ENCODE assay signal across 1 cellular context in genomic region chr13:59468396-59468795, GRCh38.
TF ChIP-seq lines count a peak whose summit lies in the region.

No MANE protein-coding gene starts in this region.

TF ChIP-seq in K562, 482 proteins besides CTCF, POLR2A, EP300 and RAD21 (continued from another document and continues in another):
- TF ChIP-seq, protein P1, sequence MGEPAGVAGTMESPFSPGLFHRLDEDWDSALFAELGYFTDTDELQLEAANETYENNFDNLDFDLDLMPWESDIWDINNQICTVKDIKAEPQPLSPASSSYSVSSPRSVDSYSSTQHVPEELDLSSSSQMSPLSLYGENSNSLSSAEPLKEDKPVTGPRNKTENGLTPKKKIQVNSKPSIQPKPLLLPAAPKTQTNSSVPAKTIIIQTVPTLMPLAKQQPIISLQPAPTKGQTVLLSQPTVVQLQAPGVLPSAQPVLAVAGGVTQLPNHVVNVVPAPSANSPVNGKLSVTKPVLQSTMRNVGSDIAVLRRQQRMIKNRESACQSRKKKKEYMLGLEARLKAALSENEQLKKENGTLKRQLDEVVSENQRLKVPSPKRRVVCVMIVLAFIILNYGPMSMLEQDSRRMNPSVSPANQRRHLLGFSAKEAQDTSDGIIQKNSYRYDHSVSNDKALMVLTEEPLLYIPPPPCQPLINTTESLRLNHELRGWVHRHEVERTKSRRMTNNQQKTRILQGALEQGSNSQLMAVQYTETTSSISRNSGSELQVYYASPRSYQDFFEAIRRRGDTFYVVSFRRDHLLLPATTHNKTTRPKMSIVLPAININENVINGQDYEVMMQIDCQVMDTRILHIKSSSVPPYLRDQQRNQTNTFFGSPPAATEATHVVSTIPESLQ (CRISPR knock-in tag; IDR thresholded peaks at IDR 0.05): no peak
- TF ChIP-seq BMI1 (IDR thresholded peaks at IDR 0.05; ENCODE audit: low read length): no peak
- no peak for TF ChIP-seq EWSR1 (IDR thresholded peaks at IDR 0.05; ENCODE audit: borderline replicate concordance, low read depth, partially characterized antibody)
- TF ChIP-seq FUS (optimal IDR thresholded peaks at IDR 0.05; ENCODE audit: low read depth, low read length): no peak
- TF ChIP-seq ZNF133 (CRISPR knock-in tag; IDR thresholded peaks at IDR 0.05): no peak
- TF ChIP-seq MCM2 (IDR thresholded peaks at IDR 0.05; ENCODE audit: low read depth): no peak
- no peak for TF ChIP-seq MYNN (IDR thresholded peaks at IDR 0.05)
- no peak for TF ChIP-seq MYNN (CRISPR knock-in tag; IDR thresholded peaks at IDR 0.05)
- TF ChIP-seq ZNF766 (CRISPR knock-in tag; conservative IDR thresholded peaks at IDR 0.05): peak; percentile 84
- no peak for TF ChIP-seq ZNF165 (CRISPR knock-in tag; IDR thresholded peaks at IDR 0.05; ENCODE audit: borderline replicate concordance)
- TF ChIP-seq MYC (IDR thresholded peaks at IDR 0.05; ENCODE audit: low read depth, low read length): no peak
- no peak for TF ChIP-seq MYC (CRISPR knock-in tag; IDR thresholded peaks at IDR 0.05; ENCODE audit: borderline replicate concordance, low read depth)
- TF ChIP-seq THAP7 (CRISPR knock-in tag; IDR thresholded peaks at IDR 0.05): no peak
- TF ChIP-seq CBX1 (IDR thresholded peaks at IDR 0.05; ENCODE audit: low read depth): no peak
- TF ChIP-seq TCFL5 (CRISPR knock-in tag; conservative IDR thresholded peaks at IDR 0.05): no peak
- no peak for TF ChIP-seq PCBP1 (IDR thresholded peaks at IDR 0.05; ENCODE audit: low read depth, low read length, poor library complexity, severe bottlenecking)
- TF ChIP-seq, protein P2, sequence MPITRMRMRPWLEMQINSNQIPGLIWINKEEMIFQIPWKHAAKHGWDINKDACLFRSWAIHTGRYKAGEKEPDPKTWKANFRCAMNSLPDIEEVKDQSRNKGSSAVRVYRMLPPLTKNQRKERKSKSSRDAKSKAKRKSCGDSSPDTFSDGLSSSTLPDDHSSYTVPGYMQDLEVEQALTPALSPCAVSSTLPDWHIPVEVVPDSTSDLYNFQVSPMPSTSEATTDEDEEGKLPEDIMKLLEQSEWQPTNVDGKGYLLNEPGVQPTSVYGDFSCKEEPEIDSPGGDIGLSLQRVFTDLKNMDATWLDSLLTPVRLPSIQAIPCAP (CRISPR knock-in tag; IDR thresholded peaks at IDR 0.05; ENCODE audit: borderline replicate concordance): no peak
- no peak for TF ChIP-seq SRSF1 (IDR thresholded peaks at IDR 0.05; ENCODE audit: low read depth, low read length)
- no peak for TF ChIP-seq POLR2B (IDR thresholded peaks at IDR 0.05; ENCODE audit: low read depth, partially characterized antibody)
- no peak for TF ChIP-seq ARID4B (CRISPR knock-in tag; IDR thresholded peaks at IDR 0.05)
- TF ChIP-seq TRIM24 (IDR thresholded peaks at IDR 0.05): peak; percentile 76 to 79
- peak; percentile 78 for TF ChIP-seq SOX6 (IDR thresholded peaks at IDR 0.05)
- TF ChIP-seq, protein P3, sequence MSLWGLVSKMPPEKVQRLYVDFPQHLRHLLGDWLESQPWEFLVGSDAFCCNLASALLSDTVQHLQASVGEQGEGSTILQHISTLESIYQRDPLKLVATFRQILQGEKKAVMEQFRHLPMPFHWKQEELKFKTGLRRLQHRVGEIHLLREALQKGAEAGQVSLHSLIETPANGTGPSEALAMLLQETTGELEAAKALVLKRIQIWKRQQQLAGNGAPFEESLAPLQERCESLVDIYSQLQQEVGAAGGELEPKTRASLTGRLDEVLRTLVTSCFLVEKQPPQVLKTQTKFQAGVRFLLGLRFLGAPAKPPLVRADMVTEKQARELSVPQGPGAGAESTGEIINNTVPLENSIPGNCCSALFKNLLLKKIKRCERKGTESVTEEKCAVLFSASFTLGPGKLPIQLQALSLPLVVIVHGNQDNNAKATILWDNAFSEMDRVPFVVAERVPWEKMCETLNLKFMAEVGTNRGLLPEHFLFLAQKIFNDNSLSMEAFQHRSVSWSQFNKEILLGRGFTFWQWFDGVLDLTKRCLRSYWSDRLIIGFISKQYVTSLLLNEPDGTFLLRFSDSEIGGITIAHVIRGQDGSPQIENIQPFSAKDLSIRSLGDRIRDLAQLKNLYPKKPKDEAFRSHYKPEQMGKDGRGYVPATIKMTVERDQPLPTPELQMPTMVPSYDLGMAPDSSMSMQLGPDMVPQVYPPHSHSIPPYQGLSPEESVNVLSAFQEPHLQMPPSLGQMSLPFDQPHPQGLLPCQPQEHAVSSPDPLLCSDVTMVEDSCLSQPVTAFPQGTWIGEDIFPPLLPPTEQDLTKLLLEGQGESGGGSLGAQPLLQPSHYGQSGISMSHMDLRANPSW (CRISPR knock-in tag; IDR thresholded peaks at IDR 0.05): no peak
- TF ChIP-seq ZBED1 (IDR thresholded peaks at IDR 0.05): no peak
- TF ChIP-seq, protein P4, sequence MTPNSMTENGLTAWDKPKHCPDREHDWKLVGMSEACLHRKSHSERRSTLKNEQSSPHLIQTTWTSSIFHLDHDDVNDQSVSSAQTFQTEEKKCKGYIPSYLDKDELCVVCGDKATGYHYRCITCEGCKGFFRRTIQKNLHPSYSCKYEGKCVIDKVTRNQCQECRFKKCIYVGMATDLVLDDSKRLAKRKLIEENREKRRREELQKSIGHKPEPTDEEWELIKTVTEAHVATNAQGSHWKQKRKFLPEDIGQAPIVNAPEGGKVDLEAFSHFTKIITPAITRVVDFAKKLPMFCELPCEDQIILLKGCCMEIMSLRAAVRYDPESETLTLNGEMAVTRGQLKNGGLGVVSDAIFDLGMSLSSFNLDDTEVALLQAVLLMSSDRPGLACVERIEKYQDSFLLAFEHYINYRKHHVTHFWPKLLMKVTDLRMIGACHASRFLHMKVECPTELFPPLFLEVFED (CRISPR knock-in tag; conservative IDR thresholded peaks at IDR 0.05): no peak
- TF ChIP-seq ZNF79 (CRISPR knock-in tag; IDR thresholded peaks at IDR 0.05; ENCODE audit: low read depth): no peak
- TF ChIP-seq, protein P5, sequence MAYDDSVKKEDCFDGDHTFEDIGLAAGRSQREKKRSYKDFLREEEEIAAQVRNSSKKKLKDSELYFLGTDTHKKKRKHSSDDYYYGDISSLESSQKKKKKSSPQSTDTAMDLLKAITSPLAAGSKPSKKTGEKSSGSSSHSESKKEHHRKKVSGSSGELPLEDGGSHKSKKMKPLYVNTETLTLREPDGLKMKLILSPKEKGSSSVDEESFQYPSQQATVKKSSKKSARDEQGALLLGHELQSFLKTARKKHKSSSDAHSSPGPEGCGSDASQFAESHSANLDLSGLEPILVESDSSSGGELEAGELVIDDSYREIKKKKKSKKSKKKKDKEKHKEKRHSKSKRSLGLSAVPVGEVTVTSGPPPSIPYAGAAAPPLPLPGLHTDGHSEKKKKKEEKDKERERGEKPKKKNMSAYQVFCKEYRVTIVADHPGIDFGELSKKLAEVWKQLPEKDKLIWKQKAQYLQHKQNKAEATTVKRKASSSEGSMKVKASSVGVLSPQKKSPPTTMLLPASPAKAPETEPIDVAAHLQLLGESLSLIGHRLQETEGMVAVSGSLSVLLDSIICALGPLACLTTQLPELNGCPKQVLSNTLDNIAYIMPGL (CRISPR knock-in tag; IDR thresholded peaks at IDR 0.05): no peak
- no peak for TF ChIP-seq CREB1 (IDR thresholded peaks at IDR 0.05)
- TF ChIP-seq CREB1 (CRISPR knock-in tag; IDR thresholded peaks at IDR 0.05): no peak
- TF ChIP-seq COPS2 (conservative IDR thresholded peaks at IDR 0.05): no peak
- no peak for TF ChIP-seq STAG1 (CRISPR knock-in tag; IDR thresholded peaks at IDR 0.05; ENCODE audit: borderline replicate concordance)
- TF ChIP-seq HDAC6 (IDR thresholded peaks at IDR 0.05; ENCODE audit: low read depth, low read length): no peak
- TF ChIP-seq NBN (IDR thresholded peaks at IDR 0.05; ENCODE audit: low read depth): no peak
- TF ChIP-seq, protein P6, sequence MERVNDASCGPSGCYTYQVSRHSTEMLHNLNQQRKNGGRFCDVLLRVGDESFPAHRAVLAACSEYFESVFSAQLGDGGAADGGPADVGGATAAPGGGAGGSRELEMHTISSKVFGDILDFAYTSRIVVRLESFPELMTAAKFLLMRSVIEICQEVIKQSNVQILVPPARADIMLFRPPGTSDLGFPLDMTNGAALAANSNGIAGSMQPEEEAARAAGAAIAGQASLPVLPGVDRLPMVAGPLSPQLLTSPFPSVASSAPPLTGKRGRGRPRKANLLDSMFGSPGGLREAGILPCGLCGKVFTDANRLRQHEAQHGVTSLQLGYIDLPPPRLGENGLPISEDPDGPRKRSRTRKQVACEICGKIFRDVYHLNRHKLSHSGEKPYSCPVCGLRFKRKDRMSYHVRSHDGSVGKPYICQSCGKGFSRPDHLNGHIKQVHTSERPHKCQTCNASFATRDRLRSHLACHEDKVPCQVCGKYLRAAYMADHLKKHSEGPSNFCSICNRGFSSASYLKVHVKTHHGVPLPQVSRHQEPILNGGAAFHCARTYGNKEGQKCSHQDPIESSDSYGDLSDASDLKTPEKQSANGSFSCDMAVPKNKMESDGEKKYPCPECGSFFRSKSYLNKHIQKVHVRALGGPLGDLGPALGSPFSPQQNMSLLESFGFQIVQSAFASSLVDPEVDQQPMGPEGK (CRISPR knock-in tag; IDR thresholded peaks at IDR 0.05; ENCODE audit: borderline replicate concordance): no peak
- no peak for TF ChIP-seq CREB3 (tag; conservative IDR thresholded peaks at IDR 0.05; ENCODE audit: low read depth)
- TF ChIP-seq, protein P7, sequence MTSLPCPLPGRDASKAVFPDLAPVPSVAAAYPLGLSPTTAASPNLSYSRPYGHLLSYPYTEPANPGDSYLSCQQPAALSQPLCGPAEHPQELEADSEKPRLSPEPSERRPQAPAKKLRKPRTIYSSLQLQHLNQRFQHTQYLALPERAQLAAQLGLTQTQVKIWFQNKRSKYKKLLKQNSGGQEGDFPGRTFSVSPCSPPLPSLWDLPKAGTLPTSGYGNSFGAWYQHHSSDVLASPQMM (CRISPR knock-in tag; IDR thresholded peaks at IDR 0.05): no peak
- TF ChIP-seq KLF1 (tag; IDR thresholded peaks at IDR 0.05): no peak
- TF ChIP-seq EP400 (IDR thresholded peaks at IDR 0.05): no peak
- no peak for TF ChIP-seq HSF4 (CRISPR knock-in tag; IDR thresholded peaks at IDR 0.05; ENCODE audit: borderline replicate concordance)
- peak; percentile 75; the same call in 1 of the 2 replicates for TF ChIP-seq SMAD4 (CRISPR knock-in tag; conservative IDR thresholded peaks at IDR 0.05)
- no peak for TF ChIP-seq ZBTB8A (IDR thresholded peaks at IDR 0.05; ENCODE audit: partially characterized antibody)
- TF ChIP-seq ASH1L (IDR thresholded peaks at IDR 0.05; ENCODE audit: borderline replicate concordance, low read depth, partially characterized antibody): no peak
- TF ChIP-seq MTA2 (IDR thresholded peaks at IDR 0.05; ENCODE audit: low read depth): peak; percentile 58
- TF ChIP-seq BHLHE40 (IDR thresholded peaks at IDR 0.05; ENCODE audit: low read length): no peak
- TF ChIP-seq FOXP1 (CRISPR knock-in tag; IDR thresholded peaks at IDR 0.05): no peak
- TF ChIP-seq ZNF589 (CRISPR knock-in tag; IDR thresholded peaks at IDR 0.05; ENCODE audit: low read depth): peak; percentile 36; the same call in 1 of the 2 replicates
- TF ChIP-seq LCOR (CRISPR knock-in tag; IDR thresholded peaks at IDR 0.05): no peak
- peak; percentile 50 for TF ChIP-seq TAF9B (IDR thresholded peaks at IDR 0.05; ENCODE audit: partially characterized antibody)
- no peak for TF ChIP-seq MAFF (IDR thresholded peaks at IDR 0.05; ENCODE audit: low read length)
- TF ChIP-seq, protein P8, sequence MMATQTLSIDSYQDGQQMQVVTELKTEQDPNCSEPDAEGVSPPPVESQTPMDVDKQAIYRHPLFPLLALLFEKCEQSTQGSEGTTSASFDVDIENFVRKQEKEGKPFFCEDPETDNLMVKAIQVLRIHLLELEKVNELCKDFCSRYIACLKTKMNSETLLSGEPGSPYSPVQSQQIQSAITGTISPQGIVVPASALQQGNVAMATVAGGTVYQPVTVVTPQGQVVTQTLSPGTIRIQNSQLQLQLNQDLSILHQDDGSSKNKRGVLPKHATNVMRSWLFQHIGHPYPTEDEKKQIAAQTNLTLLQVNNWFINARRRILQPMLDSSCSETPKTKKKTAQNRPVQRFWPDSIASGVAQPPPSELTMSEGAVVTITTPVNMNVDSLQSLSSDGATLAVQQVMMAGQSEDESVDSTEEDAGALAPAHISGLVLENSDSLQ (IDR thresholded peaks at IDR 0.05): 0 out of 2 replicates have a peak, but pooled peaks have one; percentile 26
